Comparison of ENCODE assay signal across 13 cellular contexts in genomic region chr20:63972312-63973159, GRCh38. TPM values are rescaled to one million over a fixed set of nuclear protein-coding genes. Genes with fewer than 3 reads are reported as not detected.
DNase-seq lines count a peak whose midpoint lies in the region; ATAC-seq and TF ChIP-seq lines count a peak whose summit lies in the region.
"Had no signal": no experiment of that assay in that cellular context is flagged by ENCODE, and none has a peak within 500 bp of the region (broad histone marks: within the 10 kb centered on the region; RNA-seq: fewer than 3 reads in every experiment).

No MANE protein-coding gene starts in this region.

- H3K27ac ChIP-seq in esophagus muscularis mucosa (replicated peaks in 1 of 4), result peak overlapping the region in 2 of 4 donors; percentile 34 to 74
- H3K27ac ChIP-seq in sigmoid colon, result peak overlapping the region in 1 of 4 donors; percentile 29
- H3K27ac ChIP-seq: HL-60 had no signal

- TF ChIP-seq POLR2A in esophagus muscularis mucosa (IDR thresholded peaks at IDR 0.05; ENCODE audit: low read depth) (no peak), sigmoid colon (IDR thresholded peaks at IDR 0.05) (no peak)

- H3K9me3 ChIP-seq in esophagus muscularis mucosa (no peaks in the 10 kb centered on the region), sigmoid colon (no peaks in the 10 kb centered on the region)

- peaks cover 29 to 61% (median 36%) of the 10 kb centered on the region in 4 donors for H3K4me1 ChIP-seq in esophagus muscularis mucosa
- peaks cover 0 to 28% (median 24%) of the 10 kb centered on the region in 4 donors for H3K4me1 ChIP-seq in sigmoid colon

- H3K9me3 Mint-ChIP-seq in activated T-cell treated with anti-CD3 and anti-CD28 coated beads, Interleukin-2, amount 50 U/mL, for 24 hours, result no peaks in the 10 kb centered on the region
- H3K9me3 Mint-ChIP-seq in activated T-cell treated with anti-CD3 and anti-CD28 coated beads, Interleukin-2, amount 50 U/mL, for 72 hours, result no peaks in the 10 kb centered on the region
- H3K9me3 Mint-ChIP-seq: GM23338 had no signal

- no peak overlapping the region for H3K4me3 ChIP-seq in esophagus muscularis mucosa
- no peak overlapping the region for H3K4me3 ChIP-seq in sigmoid colon

- no peaks in the 10 kb centered on the region for H3K27me3 ChIP-seq in esophagus muscularis mucosa
- H3K27me3 ChIP-seq in sigmoid colon, result no peaks in the 10 kb centered on the region

- 70% methylated on average over 16 of the region's 18 CpGs for WGBS in esophagus muscularis mucosa
- whole genome bisulfite sequencing in sigmoid colon, 2 donors, result 77 to 81% methylated on average over 18 of the region's 18 CpGs

- peaks cover 47% of the 10 kb centered on the region for H3K4me1 Mint-ChIP-seq in activated T-cell treated with anti-CD3 and anti-CD28 coated beads, Interleukin-2, amount 50 U/mL, for 24 hours (ENCODE audit: low read depth)
- H3K4me1 Mint-ChIP-seq in activated T-cell treated with anti-CD3 and anti-CD28 coated beads, Interleukin-2, amount 50 U/mL, for 72 hours (ENCODE audit: low read depth), result peaks cover 41% of the 10 kb centered on the region

- H3K36me3 Mint-ChIP-seq in activated T-cell treated with anti-CD3 and anti-CD28 coated beads, Interleukin-2, amount 50 U/mL, for 24 hours (ENCODE audit: low read depth), result peaks cover 53% of the 10 kb centered on the region
- H3K36me3 Mint-ChIP-seq in activated T-cell treated with anti-CD3 and anti-CD28 coated beads, Interleukin-2, amount 50 U/mL, for 72 hours (ENCODE audit: insufficient read depth in 2 of 2), result peaks cover 14 to 25% of the 10 kb centered on the region in 2 donors

- H3K36me3 ChIP-seq in esophagus muscularis mucosa (peaks cover 0 to 7% (median 4%) of the 10 kb centered on the region in 4 donors), sigmoid colon (peaks cover 0 to under 1% (median 0%) of the 10 kb centered on the region in 4 donors)

- intact Hi-C loops in esophagus muscularis mucosa (cut with DNase I), result loop anchor here (5.0 kb wide), 2 partner anchors 60 to 185 kb away; no protein-coding TSS in a partner anchor
- intact Hi-C loops in sigmoid colon (cut with DNase I), result loop anchor here (1.0 to 10.0 kb wide), 5 partner anchors 63 to 758 kb away; partner anchors contain the start of genes PPDPF, RTEL1, STMN3 and YTHDF1

- H3K27ac Mint-ChIP-seq in activated T-cell treated with anti-CD3 and anti-CD28 coated beads, Interleukin-2, amount 50 U/mL, for 24 hours, result no peak overlapping the region
- H3K27ac Mint-ChIP-seq in activated T-cell treated with anti-CD3 and anti-CD28 coated beads, Interleukin-2, amount 50 U/mL, for 72 hours, result no peak overlapping the region
- H3K27ac Mint-ChIP-seq: GM23338 had no signal

- H3K4me3 Mint-ChIP-seq in activated T-cell treated with anti-CD3 and anti-CD28 coated beads, Interleukin-2, amount 50 U/mL, for 24 hours, result no peak overlapping the region
- no peak overlapping the region for H3K4me3 Mint-ChIP-seq in activated T-cell treated with anti-CD3 and anti-CD28 coated beads, Interleukin-2, amount 50 U/mL, for 72 hours

- no peak for TF ChIP-seq EP300 in esophagus muscularis mucosa (IDR thresholded peaks at IDR 0.05)
- no peak for TF ChIP-seq EP300 in sigmoid colon (IDR thresholded peaks at IDR 0.05)

- TF ChIP-seq CTCF in esophagus muscularis mucosa (IDR thresholded peaks at IDR 0.05) (no peak), sigmoid colon (IDR thresholded peaks at IDR 0.05) (no peak)

- no peaks in the 10 kb centered on the region for H3K27me3 Mint-ChIP-seq in activated T-cell treated with anti-CD3 and anti-CD28 coated beads, Interleukin-2, amount 50 U/mL, for 24 hours
- H3K27me3 Mint-ChIP-seq in activated T-cell treated with anti-CD3 and anti-CD28 coated beads, Interleukin-2, amount 50 U/mL, for 72 hours (ENCODE audit: low read depth), result no peaks in the 10 kb centered on the region

- peak; percentile 32 for DNase-seq in activated T-cell treated with anti-CD3 and anti-CD28 coated beads, Interleukin-2, amount 50 U/mL, for 24 hours
- DNase-seq in activated T-cell treated with anti-CD3 and anti-CD28 coated beads, Interleukin-2, amount 50 U/mL, for 72 hours, result no peak
- peak; percentile 35 for DNase-seq in HT1080 (ENCODE audit: low read depth)
- peak; percentile 90 for DNase-seq in esophagus muscularis mucosa (ENCODE audit: extremely low spot score)
- peak; percentile 71 for DNase-seq in sigmoid colon
- no peak for DNase-seq in amygdala (lab: John Stamatoyannopoulos, UW)
- no peak for DNase-seq in GM03348 (ENCODE audit: low spot score)
- no peak for DNase-seq in Kasumi-1 (lab: John Stamatoyannopoulos, UW)
- DNase-seq: activated CD4-positive, alpha-beta T cell treated with anti-CD3 and anti-CD28 coated beads for 48 hours; activated gamma-delta T cell; stimulated activated CD4-positive, alpha-beta T cell treated with anti-CD3 and anti-CD28 coated beads, Interleukin-1b, Interleukin-23, amount 100 ng/mL, for 48 hours had no signal

- ATAC-seq in activated T-cell treated with anti-CD3 and anti-CD28 coated beads, Interleukin-2, amount 50 U/mL, for 72 hours (replicated peaks in 1 of 2), result no peak

RNA-seq across cellular contexts. Expression of gene ZNF512B, which starts 2.8 kb away (rescaled TPM):
- 10 to 100 TPM; 20.0 to 20.6 TPM for total RNA-seq in activated T-cell treated with anti-CD3 and anti-CD28 coated beads, Interleukin-2, amount 50 U/mL, for 72 hours
- 16.4 and 18.7 TPM in 2 replicates for total RNA-seq in HT1080 (2014; rRNA removed; shearing (Covaris generic))
- polyA plus RNA-seq in HT1080 (2015; cell fraction: cytosol; rRNA removed), result 7.4 and 8.9 TPM in 2 replicates
- polyA plus RNA-seq in HT1080 (2015; cell fraction: nucleus; rRNA removed), result 26.5 and 28.2 TPM in 2 replicates
- total RNA-seq in esophagus muscularis mucosa (10 to 100 TPM in 2 of 4 donors, 1 to 10 TPM in 2; 7.1 to 17.7 (median 12.1) TPM), sigmoid colon (10 to 100 TPM in 2 of 4 donors, 1 to 10 TPM in 2; 5.1 to 10.8 (median 9.0) TPM)
- polyA plus RNA-seq in sigmoid colon, result 1 to 10 TPM in 2 of 3 donors, under 1 TPM in 1; 0.23 to 5.5 (median 1.2) TPM

RNA-seq across cellular contexts. Expression of gene SAMD10, which starts 6.9 kb away (rescaled TPM):
- total RNA-seq in activated T-cell treated with anti-CD3 and anti-CD28 coated beads, Interleukin-2, amount 50 U/mL, for 72 hours, result 10 to 100 TPM; 54.6 to 77.0 TPM
- total RNA-seq in HT1080 (2014; rRNA removed; shearing (Covaris generic)), result 3.6 and 7.6 TPM in 2 replicates
- 9.5 and 11.7 TPM in 2 replicates for polyA plus RNA-seq in HT1080 (2015; cell fraction: cytosol; rRNA removed)
- polyA plus RNA-seq in HT1080 (2015; cell fraction: nucleus; rRNA removed), result 16.0 and 22.0 TPM in 2 replicates
- total RNA-seq in esophagus muscularis mucosa (10 to 100 TPM in 1 of 4 donors, 1 to 10 TPM in 3; 2.1 to 11.7 (median 4.4) TPM), sigmoid colon (1 to 10 TPM in 3 of 4 donors, under 1 TPM in 1; 0.68 to 8.3 (median 1.9) TPM)
- 1 to 10 TPM; 2.8 to 8.7 (median 4.2) TPM for polyA plus RNA-seq in sigmoid colon

RNA-seq across cellular contexts. Expression of gene PRPF6, which starts 8.4 kb away (rescaled TPM):
- 10 to 100 TPM; 77.5 to 95.7 TPM for total RNA-seq in activated T-cell treated with anti-CD3 and anti-CD28 coated beads, Interleukin-2, amount 50 U/mL, for 72 hours
- total RNA-seq in HT1080 (2014; rRNA removed; shearing (Covaris generic)), result 60.8 and 66.3 TPM in 2 replicates
- 49.3 and 50.3 TPM in 2 replicates for polyA plus RNA-seq in HT1080 (2015; cell fraction: cytosol; rRNA removed)
- polyA plus RNA-seq in HT1080 (2015; cell fraction: nucleus; rRNA removed), result 82.2 and 90.5 TPM in 2 replicates
- 10 to 100 TPM; 46.1 to 64.9 (median 58.7) TPM for total RNA-seq in esophagus muscularis mucosa
- total RNA-seq in sigmoid colon, result 10 to 100 TPM; 42.3 to 52.1 (median 46.9) TPM
- polyA plus RNA-seq in sigmoid colon, result 10 to 100 TPM; 23.4 to 59.9 (median 26.4) TPM

RNA-seq across cellular contexts. Expression of gene UCKL1, which starts 16.3 kb away (rescaled TPM):
- 10 to 100 TPM; 27.9 to 33.1 TPM for total RNA-seq in activated T-cell treated with anti-CD3 and anti-CD28 coated beads, Interleukin-2, amount 50 U/mL, for 72 hours
- total RNA-seq in HT1080 (2014; rRNA removed; shearing (Covaris generic)), result 17.1 and 26.0 TPM in 2 replicates
- 15.1 and 15.5 TPM in 2 replicates for polyA plus RNA-seq in HT1080 (2015; cell fraction: cytosol; rRNA removed)
- 38.9 and 51.3 TPM in 2 replicates for polyA plus RNA-seq in HT1080 (2015; cell fraction: nucleus; rRNA removed)
- total RNA-seq in esophagus muscularis mucosa (10 to 100 TPM; 16.6 to 31.0 (median 24.1) TPM), sigmoid colon (10 to 100 TPM; 21.1 to 36.3 (median 24.9) TPM)
- 10 to 100 TPM; 22.8 to 45.6 (median 26.1) TPM for polyA plus RNA-seq in sigmoid colon

Comparison
In these comparisons a context has a peak if more than half of its experiments do, and no peak if none do; other contexts are left out.
1. DNase-seq: peak in activated T-cell treated with anti-CD3 and anti-CD28 coated beads, Interleukin-2, amount 50 U/mL, for 24 hours (single experiment), HT1080 (single experiment), esophagus muscularis mucosa (single experiment) and sigmoid colon (single experiment); none in activated T-cell treated with anti-CD3 and anti-CD28 coated beads, Interleukin-2, amount 50 U/mL, for 72 hours (0 of 2), amygdala (0 of 56), GM03348 (single experiment) and Kasumi-1 (0 of 2).